Comparison of ENCODE assay signal across 13 cellular contexts in genomic region chr5:42970636-42971559, GRCh38.
DNase-seq lines count a peak whose midpoint lies in the region; ATAC-seq, FAIRE-seq and TF ChIP-seq lines count a peak whose summit lies in the region.
"Had no signal": no experiment of that assay in that cellular context is flagged by ENCODE, and none has a peak within 500 bp of the region (broad histone marks: within the 10 kb centered on the region; RNA-seq: fewer than 3 reads in every experiment).

No MANE protein-coding gene starts in this region.

- no peaks in the 10 kb centered on the region for H3K27me3 Mint-ChIP-seq in nephron progenitor cell (ENCODE audit: low read depth, poor library complexity)
- H3K27me3 Mint-ChIP-seq: stimulated activated naive CD8-positive, alpha-beta T cell treated with anti-CD3 and anti-CD28 coated beads, Interleukin-15, Interleukin-2, amounts not matched to agents 100 ng/mL and 50 ng/mL, for 24 hours had no signal

- H3K79me2 ChIP-seq in H1 (ENCODE audit: control insufficient read depth in 1 of 2, insufficient read depth in 2 of 2, low read length in 2 of 2): no peaks in the 10 kb centered on the region
- no peaks in the 10 kb centered on the region for H3K79me2 ChIP-seq in trophoblast cell (ENCODE audit: control insufficient read depth, insufficient read depth, low read length, poor library complexity)

- H3K27ac ChIP-seq in heart left ventricle: no peak overlapping the region
- no peak overlapping the region for H3K27ac ChIP-seq in H1 (ENCODE audit: low read depth, low read length)
- H3K27ac ChIP-seq in trophoblast cell (ENCODE audit: low read depth, low read length): no peak overlapping the region
- H3K27ac ChIP-seq: C4-2B, prostate gland had no signal

- H3K4me1 ChIP-seq in heart left ventricle (no peaks in the 10 kb centered on the region), H1 (replicated peaks in 1 of 4; ENCODE audit: control insufficient read depth in 3 of 4, insufficient read depth in 4 of 4, low read length in 3 of 4) (no peaks in the 10 kb centered on the region), trophoblast cell (ENCODE audit: control insufficient read depth in 1 of 2, insufficient read depth in 2 of 2, low read length in 2 of 2) (no peaks in the 10 kb centered on the region)
- H3K4me1 ChIP-seq: prostate gland had no signal

- no peaks in the 10 kb centered on the region for H3K36me3 Mint-ChIP-seq in nephron progenitor cell (ENCODE audit: low read depth)

- no peaks in the 10 kb centered on the region for H3K79me1 ChIP-seq in H1 (ENCODE audit: low read depth, low read length)
- no peaks in the 10 kb centered on the region for H3K79me1 ChIP-seq in trophoblast cell (ENCODE audit: low read length)

- peak in 7 of 12 donors; percentile 6 to 36 (median 29) for TF ChIP-seq CTCF in heart left ventricle (IDR thresholded peaks at IDR 0.05)
- peak; percentile 67 to 81 (median 76) for TF ChIP-seq CTCF in H1 (IDR thresholded peaks at IDR 0.05; ENCODE audit: control extremely low read depth in 1 of 3, insufficient read depth in 1 of 3, low read depth in 1 of 3, low read length in 3 of 3)
- no peak for TF ChIP-seq CTCF in nephron progenitor cell (IDR thresholded peaks at IDR 0.05)

- FAIRE-seq in H1 (lab: Jason Lieb, UNC): no peak

- H2BK12ac ChIP-seq in H1 (ENCODE audit: low read depth, low read length): no peak overlapping the region
- H2BK12ac ChIP-seq in trophoblast cell (ENCODE audit: low read length): no peak overlapping the region

- no peaks in the 10 kb centered on the region for H3K4me1 Mint-ChIP-seq in nephron progenitor cell

- POLR2A ChIA-PET in H1 (lab: Charles Lee; ENCODE audit: partially characterized antibody): interaction anchor here (0.6 to 1.0 kb wide), 2 partner anchors 27 to 1102 kb away, joined by 3 read pairs; no protein-coding TSS in a partner anchor

- 0 out of 2 replicates have a peak overlapping the region, but pooled peaks have one; percentile 62 for H2AFZ ChIP-seq in H1 (ENCODE audit: low read length)
- no peak overlapping the region for H2AFZ ChIP-seq in trophoblast cell (ENCODE audit: insufficient read depth, low read length, poor library complexity)

- peak in 2 of 5 donors; percentile 27 to 71 for DNase-seq in heart left ventricle
- DNase-seq in cardiac septum (ENCODE audit: low spot score): no peak
- peak; percentile 24 for DNase-seq in NCI-H460 (ENCODE audit: extremely low read depth, low read depth)
- DNase-seq in H1 (ENCODE audit: low read depth in 1 of 2, low spot score in 2 of 2): peak in 1 of 2 experiments; percentile 84
- DNase-seq in trophoblast cell: no peak
- DNase-seq in effector CD4-positive, alpha-beta T cell: no peak
- no peak for DNase-seq in nephron progenitor cell
- DNase-seq in NOMO-1 treated with DMSO at 0.1 percent for 48 hours (lab: John Stamatoyannopoulos, UW; ENCODE audit: unreplicated experiment): no peak
- DNase-seq: amniotic stem cell, NCI-H2171 treated with DMSO at 0.1 percent for 48 hours had no signal

- H4K12ac ChIP-seq in trophoblast cell (ENCODE audit: low read depth, low read length): no peak overlapping the region

- no peak for TF ChIP-seq POLR2A in heart left ventricle (IDR thresholded peaks at IDR 0.05)
- no peak for TF ChIP-seq POLR2A in H1 (IDR thresholded peaks at IDR 0.05; ENCODE audit: control extremely low read depth in 1 of 2, low read depth in 2 of 2, low read length in 2 of 2)

- H2BK5ac ChIP-seq in H1 (ENCODE audit: low read depth, low read length): no peak overlapping the region
- H2BK5ac ChIP-seq in trophoblast cell (ENCODE audit: low read depth, low read length, poor library complexity): no peak overlapping the region

- H3K4ac ChIP-seq in H1 (replicated peaks; ENCODE audit: insufficient read length, low read depth, low read length) (no peak overlapping the region), trophoblast cell (ENCODE audit: low read depth, low read length) (no peak overlapping the region)

- TF ChIP-seq RAD21 in H1 (IDR thresholded peaks at IDR 0.05 in 1 of 2, conservative IDR thresholded peaks at IDR 0.05 in 1 of 2; ENCODE audit: low read depth in 2 of 2, low read length in 2 of 2): peak; percentile 79 to 83

- ATAC-seq in heart left ventricle: no peak

- H2BK120ac ChIP-seq in H1 (replicated peaks; ENCODE audit: low read depth, low read length): no peak overlapping the region
- H2BK120ac ChIP-seq in trophoblast cell (ENCODE audit: insufficient read depth, low read length, poor library complexity): no peak overlapping the region

- H3K18ac ChIP-seq in H1 (ENCODE audit: extremely low read depth, low read length): no peak overlapping the region
- H3K18ac ChIP-seq in trophoblast cell (ENCODE audit: low read length): no peak overlapping the region

- H3K9ac ChIP-seq in H1 (replicated peaks in 1 of 4; ENCODE audit: extremely low read depth in 1 of 4, low read depth in 3 of 4, low read length in 3 of 4) (no peak overlapping the region), trophoblast cell (ENCODE audit: low read length) (no peak overlapping the region)

- no peak overlapping the region for H3K56ac ChIP-seq in H1 (replicated peaks; ENCODE audit: insufficient read length, low read depth, low read length)

- no peak overlapping the region for H4K5ac ChIP-seq in H1 (ENCODE audit: insufficient read length, low read depth, low read length)

- H3K9me3 ChIP-seq in heart left ventricle: no peaks in the 10 kb centered on the region
- H3K9me3 ChIP-seq in H1 (ENCODE audit: insufficient read depth in 2 of 2, low read depth in 1 of 2, low read length in 1 of 2): no peaks in the 10 kb centered on the region
- no peaks in the 10 kb centered on the region for H3K9me3 ChIP-seq in trophoblast cell (ENCODE audit: insufficient read depth, low read depth, low read length)
- H3K9me3 ChIP-seq: prostate gland had no signal

- H3K23ac ChIP-seq in H1 (ENCODE audit: insufficient read length): no peak overlapping the region
- H3K23ac ChIP-seq in trophoblast cell (ENCODE audit: low read length): no peak overlapping the region

- no peak overlapping the region for H2AK5ac ChIP-seq in H1 (ENCODE audit: low read depth, low read length)
- H2AK5ac ChIP-seq in trophoblast cell (ENCODE audit: low read length): no peak overlapping the region

- H3K4me3 Mint-ChIP-seq in nephron progenitor cell: no peak overlapping the region
- H3K4me3 Mint-ChIP-seq: stimulated activated naive CD8-positive, alpha-beta T cell treated with anti-CD3 and anti-CD28 coated beads, Interleukin-15, Interleukin-2, amounts not matched to agents 100 ng/mL and 50 ng/mL, for 24 hours had no signal

- H3K9me3 Mint-ChIP-seq in nephron progenitor cell: no peaks in the 10 kb centered on the region
- H3K9me3 Mint-ChIP-seq: stimulated activated naive CD8-positive, alpha-beta T cell treated with anti-CD3 and anti-CD28 coated beads, Interleukin-15, Interleukin-2, amounts not matched to agents 100 ng/mL and 50 ng/mL, for 24 hours had no signal

- H3K4me3 ChIP-seq in heart left ventricle (no peak overlapping the region), H1 (ENCODE audit: extremely low read depth in 1 of 4, insufficient read depth in 2 of 4, low read depth in 3 of 4, low read length in 4 of 4) (no peak overlapping the region), trophoblast cell (ENCODE audit: low read depth, low read length) (no peak overlapping the region)
- H3K4me3 ChIP-seq: prostate gland had no signal

- H3K14ac ChIP-seq in H1 (ENCODE audit: insufficient read length): no peak overlapping the region
- no peak overlapping the region for H3K14ac ChIP-seq in trophoblast cell (ENCODE audit: low read length)

- no peak for TF ChIP-seq EP300 in H1 (IDR thresholded peaks at IDR 0.05; ENCODE audit: borderline replicate concordance in 1 of 2, low read depth in 2 of 2, low read length in 2 of 2)

- 0 out of 2 replicates have a peak, but pooled peaks cover 2% of the 10 kb centered on the region for H3K23me2 ChIP-seq in H1 (ENCODE audit: low read depth, low read length)

- H3K36me3 ChIP-seq in heart left ventricle (no peaks in the 10 kb centered on the region), H1 (ENCODE audit: control insufficient read depth in 2 of 4, insufficient read depth in 4 of 4, low read length in 3 of 4) (no peaks in the 10 kb centered on the region), trophoblast cell (ENCODE audit: control insufficient read depth in 1 of 2, insufficient read depth in 2 of 2, low read length in 2 of 2) (no peaks in the 10 kb centered on the region)
- H3K36me3 ChIP-seq: prostate gland had no signal

- H3K27me3 ChIP-seq in heart left ventricle (peaks cover 0 to 8% (median 0%) of the 10 kb centered on the region in 9 donors), H1 (replicated peaks in 1 of 4; ENCODE audit: control insufficient read depth in 3 of 4, extremely low read depth in 1 of 4, insufficient read depth in 3 of 4, low read length in 3 of 4) (no peaks in the 10 kb centered on the region), trophoblast cell (ENCODE audit: insufficient read depth, low read length) (no peaks in the 10 kb centered on the region)

- H2BK20ac ChIP-seq in H1 (ENCODE audit: low read length): no peak overlapping the region

- intact Hi-C loops in heart left ventricle (cut with DNase I): loop anchor here in 1 of 10 donors (10.0 kb wide), 1 partner anchor 56 kb away; no protein-coding TSS in a partner anchor
- intact Hi-C loops in cardiac septum (cut with DNase I): no loop called here

- no peak overlapping the region for H3K4me2 ChIP-seq in H1 (ENCODE audit: insufficient read depth in 1 of 2, low read depth in 2 of 2, low read length in 2 of 2)
- no peak overlapping the region for H3K4me2 ChIP-seq in trophoblast cell (ENCODE audit: low read length)

- H4K20me1 ChIP-seq in H1 (replicated peaks in 1 of 2; ENCODE audit: control insufficient read depth in 1 of 2, insufficient read depth in 2 of 2, low read length in 2 of 2): no peaks in the 10 kb centered on the region

- CTCF ChIA-PET in H1 (lab: Charles Lee; ENCODE audit: partially characterized antibody): interaction anchor here (0.6 to 2.9 kb wide), 27 partner anchors 9 to 211 kb away, joined by 3 to 60 read pairs (median 4); no protein-coding TSS in a partner anchor

- H3K27ac Mint-ChIP-seq in nephron progenitor cell: no peak overlapping the region
- H3K27ac Mint-ChIP-seq: stimulated activated naive CD8-positive, alpha-beta T cell treated with anti-CD3 and anti-CD28 coated beads, Interleukin-15, Interleukin-2, amounts not matched to agents 100 ng/mL and 50 ng/mL, for 24 hours had no signal

- H4K91ac ChIP-seq in H1 (replicated peaks; ENCODE audit: insufficient read length, low read length) (no peak overlapping the region), trophoblast cell (ENCODE audit: low read depth, low read length) (no peak overlapping the region)

- peak overlapping the region; percentile 51 for H4K8ac ChIP-seq in H1 (ENCODE audit: extremely low read depth, insufficient read depth, low read length)
- H4K8ac ChIP-seq in trophoblast cell (ENCODE audit: low read depth, low read length): peak overlapping the region; percentile 10

- 56 to 71% (median 62%) methylated on average over 16 to 32 of the region's 32 CpGs for WGBS in heart left ventricle, 4 donors
- 75% methylated on average over 32 of the region's 32 CpGs; no CpG with 5 or more reads in 1 of the 2 experiments for WGBS in H1 (ENCODE audit: extremely low coverage in 1 of 2, insufficient coverage in 1 of 2, insufficient read length in 1 of 2, insufficient replicate concordance in 2 of 2, low coverage in 1 of 2, low lambda C conversion rate in 2 of 2, missing lambda C conversion rate in 1 of 2), 2 experiments
- WGBS in trophoblast cell (ENCODE audit: extremely low coverage, insufficient coverage, insufficient read length): no CpG with 5 or more reads among the region's 32 CpGs

- H2BK15ac ChIP-seq in H1 (ENCODE audit: low read length): no peak overlapping the region
